In the genomic region with DNA sequence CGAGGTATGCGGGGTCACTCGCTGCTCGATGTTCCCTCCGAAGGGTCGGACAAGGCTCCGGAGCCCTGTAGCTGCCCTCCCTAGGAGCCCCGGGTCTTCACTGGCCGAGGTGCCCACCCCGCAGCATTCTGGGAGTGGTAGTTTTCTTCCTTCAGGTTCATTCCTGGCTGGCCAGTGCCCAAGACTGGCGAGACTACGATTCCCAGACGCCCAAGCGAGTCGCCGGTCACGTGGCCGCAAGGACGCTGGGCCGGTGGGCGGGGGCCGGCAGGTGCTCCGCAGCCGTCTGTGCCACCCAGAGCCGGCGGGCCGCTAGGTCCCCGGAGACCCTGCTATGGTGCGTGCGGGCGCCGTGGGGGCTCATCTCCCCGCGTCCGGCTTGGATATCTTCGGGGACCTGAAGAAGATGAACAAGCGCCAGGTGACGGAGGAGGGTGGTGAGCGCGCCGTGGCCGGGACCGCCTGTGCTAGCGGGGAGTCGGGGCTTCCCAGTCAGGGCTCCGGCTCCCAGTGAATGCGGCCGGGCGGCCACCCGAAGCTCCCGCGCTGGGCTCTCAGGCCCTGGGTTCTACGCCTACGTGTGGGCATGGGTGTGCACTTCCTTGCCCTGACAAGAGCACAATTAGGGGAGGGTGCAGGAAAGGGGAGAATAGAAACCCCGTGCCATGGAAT, we compare ENCODE assay signal across 8 cellular contexts. TPM values are rescaled to one million over a fixed set of nuclear protein-coding genes. Genes with fewer than 3 reads are reported as not detected.
DNase-seq lines count a peak whose midpoint lies in the region; ATAC-seq lines count a peak whose summit lies in the region.

Gene SEC11C (plus strand): TSS at position 270 of the 672 bp plus-strand sequence. CDS start 65 bp downstream, at position 335.

- no peaks in the 10 kb centered on the region for H3K9me3 Mint-ChIP-seq in activated CD4-positive, alpha-beta T cell treated with anti-CD3 and anti-CD28 coated beads for 36 hours (ENCODE audit: low read depth)

- peak within 1 kb of the TSS; percentile 95 for H3K27ac Mint-ChIP-seq in activated CD4-positive, alpha-beta T cell treated with anti-CD3 and anti-CD28 coated beads for 36 hours

- peak; percentile 76 for ATAC-seq in HG03442 (IDR thresholded peaks at IDR 0.05; ENCODE audit: unreplicated experiment)
- peak; percentile 94 for ATAC-seq in activated CD4-positive, alpha-beta T cell treated with anti-CD3 and anti-CD28 coated beads for 36 hours

- peak within 1 kb of the TSS; percentile 79 for H3K27ac ChIP-seq in cingulate gyrus (ENCODE audit: low read depth, low read length)

- H3K36me3 Mint-ChIP-seq in activated CD4-positive, alpha-beta T cell treated with anti-CD3 and anti-CD28 coated beads for 36 hours (ENCODE audit: low read depth), result peaks cover 6% of the 10 kb centered on the region

- POLR2A ChIA-PET in activated CD4-positive, alpha-beta T cell treated with anti-CD3 and anti-CD28 coated beads for 36 hours (lab: Charles Lee), result interaction anchor here (1.9 to 2.6 kb wide), 2 partner anchors 16 to 760 kb away, joined by 6 to 11 read pairs; partner anchors contain the start of gene PMAIP1

- peaks cover 42% of the 10 kb centered on the region for H3K4me1 Mint-ChIP-seq in activated CD4-positive, alpha-beta T cell treated with anti-CD3 and anti-CD28 coated beads for 36 hours

- H3K4me3 Mint-ChIP-seq in activated CD4-positive, alpha-beta T cell treated with anti-CD3 and anti-CD28 coated beads for 36 hours, result peak within 1 kb of the TSS; percentile 94

- peaks cover 7% of the 10 kb centered on the region for H3K27me3 Mint-ChIP-seq in activated CD4-positive, alpha-beta T cell treated with anti-CD3 and anti-CD28 coated beads for 36 hours

- DNase-seq in AML-193 (lab: John Stamatoyannopoulos, UW) (peak; percentile 91 to 92), GM19238 (ENCODE audit: insufficient read length, low spot score) (peak; percentile 88), NCI-H524 (lab: John Stamatoyannopoulos, UW) (peak; percentile 95 to 96), kidney tubule cell (ENCODE audit: low spot score) (peak; percentile 97)
- DNase-seq in activated CD4-positive, alpha-beta T cell treated with anti-CD3 and anti-CD28 coated beads for 36 hours, result peak; percentile 97
- peak; percentile 76 to 92 (median 84) for DNase-seq in stimulated activated CD4-positive, alpha-beta T cell treated with anti-CD3 and anti-CD28 coated beads, Interleukin-1b, Interleukin-23, amount 100 ng/mL, for 24 hours (ENCODE audit: low read depth in 4 of 4, low spot score in 1 of 4)

- intact Hi-C loops in activated CD4-positive, alpha-beta T cell treated with anti-CD3 and anti-CD28 coated beads for 36 hours (cut with DNase I, micrococcal nuclease), result loop anchor here (1.0 to 10.0 kb wide), 13 partner anchors 15 to 1515 kb away; partner anchors contain the start of genes MALT1 (in 2 of the 2), LMAN1 (in 1 of the 2), NARS1 (in 1 of the 2) and NEDD4L (in 1 of the 2)

- CTCF ChIA-PET in activated CD4-positive, alpha-beta T cell treated with anti-CD3 and anti-CD28 coated beads for 36 hours (lab: Charles Lee), result interaction anchor here (0.6 to 1.0 kb wide), 2 partner anchors 22 to 292 kb away, joined by 3 read pairs; no protein-coding TSS in a partner anchor

RNA-seq across cellular contexts. Expression of gene SEC11C, which starts in this region (rescaled TPM):
- total RNA-seq in activated CD4-positive, alpha-beta T cell treated with anti-CD3 and anti-CD28 coated beads for 36 hours, result 10 to 100 TPM; 53.5 to 70.2 TPM

Comparison
In these comparisons a context has a peak if more than half of its experiments do, and no peak if none do; other contexts are left out.
1. Peak in every context shown above with its lines: DNase-seq, ATAC-seq and H3K27ac ChIP-seq.